Comparison of ENCODE assay signal across 2 cellular contexts in genomic region chr13:28717170-28717569, GRCh38.
TF ChIP-seq lines count a peak whose summit lies in the region.

No MANE protein-coding gene starts in this region.

TF ChIP-seq in liver, 16 proteins besides CTCF, POLR2A, EP300 and RAD21:
- TF ChIP-seq, protein P1, sequence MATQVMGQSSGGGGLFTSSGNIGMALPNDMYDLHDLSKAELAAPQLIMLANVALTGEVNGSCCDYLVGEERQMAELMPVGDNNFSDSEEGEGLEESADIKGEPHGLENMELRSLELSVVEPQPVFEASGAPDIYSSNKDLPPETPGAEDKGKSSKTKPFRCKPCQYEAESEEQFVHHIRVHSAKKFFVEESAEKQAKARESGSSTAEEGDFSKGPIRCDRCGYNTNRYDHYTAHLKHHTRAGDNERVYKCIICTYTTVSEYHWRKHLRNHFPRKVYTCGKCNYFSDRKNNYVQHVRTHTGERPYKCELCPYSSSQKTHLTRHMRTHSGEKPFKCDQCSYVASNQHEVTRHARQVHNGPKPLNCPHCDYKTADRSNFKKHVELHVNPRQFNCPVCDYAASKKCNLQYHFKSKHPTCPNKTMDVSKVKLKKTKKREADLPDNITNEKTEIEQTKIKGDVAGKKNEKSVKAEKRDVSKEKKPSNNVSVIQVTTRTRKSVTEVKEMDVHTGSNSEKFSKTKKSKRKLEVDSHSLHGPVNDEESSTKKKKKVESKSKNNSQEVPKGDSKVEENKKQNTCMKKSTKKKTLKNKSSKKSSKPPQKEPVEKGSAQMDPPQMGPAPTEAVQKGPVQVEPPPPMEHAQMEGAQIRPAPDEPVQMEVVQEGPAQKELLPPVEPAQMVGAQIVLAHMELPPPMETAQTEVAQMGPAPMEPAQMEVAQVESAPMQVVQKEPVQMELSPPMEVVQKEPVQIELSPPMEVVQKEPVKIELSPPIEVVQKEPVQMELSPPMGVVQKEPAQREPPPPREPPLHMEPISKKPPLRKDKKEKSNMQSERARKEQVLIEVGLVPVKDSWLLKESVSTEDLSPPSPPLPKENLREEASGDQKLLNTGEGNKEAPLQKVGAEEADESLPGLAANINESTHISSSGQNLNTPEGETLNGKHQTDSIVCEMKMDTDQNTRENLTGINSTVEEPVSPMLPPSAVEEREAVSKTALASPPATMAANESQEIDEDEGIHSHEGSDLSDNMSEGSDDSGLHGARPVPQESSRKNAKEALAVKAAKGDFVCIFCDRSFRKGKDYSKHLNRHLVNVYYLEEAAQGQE (IDR thresholded peaks at IDR 0.05): no peak
- TF ChIP-seq, protein P2, sequence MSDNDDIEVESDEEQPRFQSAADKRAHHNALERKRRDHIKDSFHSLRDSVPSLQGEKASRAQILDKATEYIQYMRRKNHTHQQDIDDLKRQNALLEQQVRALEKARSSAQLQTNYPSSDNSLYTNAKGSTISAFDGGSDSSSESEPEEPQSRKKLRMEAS (IDR thresholded peaks at IDR 0.05): no peak
- TF ChIP-seq EGR1 (IDR thresholded peaks at IDR 0.05; ENCODE audit: low read depth in 2 of 2) (no peak), JUND (IDR thresholded peaks at IDR 0.05) (no peak), HNF4G (IDR thresholded peaks at IDR 0.05) (no peak), FOXA1 (IDR thresholded peaks at IDR 0.05) (no peak), RXRA (IDR thresholded peaks at IDR 0.05) (no peak), SP1 (IDR thresholded peaks at IDR 0.05) (no peak), HNF4A (conservative IDR thresholded peaks at IDR 0.05) (no peak), NR2F2 (IDR thresholded peaks at IDR 0.05) (no peak), YY1 (IDR thresholded peaks at IDR 0.05) (no peak), GABPA (IDR thresholded peaks at IDR 0.05 in 1 of 2, conservative IDR thresholded peaks at IDR 0.05 in 1 of 2) (no peak), FOXA2 (IDR thresholded peaks at IDR 0.05) (no peak)
- TF ChIP-seq, protein P3, sequence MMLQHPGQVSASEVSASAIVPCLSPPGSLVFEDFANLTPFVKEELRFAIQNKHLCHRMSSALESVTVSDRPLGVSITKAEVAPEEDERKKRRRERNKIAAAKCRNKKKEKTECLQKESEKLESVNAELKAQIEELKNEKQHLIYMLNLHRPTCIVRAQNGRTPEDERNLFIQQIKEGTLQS (IDR thresholded peaks at IDR 0.05): no peak
- TF ChIP-seq, protein P4, sequence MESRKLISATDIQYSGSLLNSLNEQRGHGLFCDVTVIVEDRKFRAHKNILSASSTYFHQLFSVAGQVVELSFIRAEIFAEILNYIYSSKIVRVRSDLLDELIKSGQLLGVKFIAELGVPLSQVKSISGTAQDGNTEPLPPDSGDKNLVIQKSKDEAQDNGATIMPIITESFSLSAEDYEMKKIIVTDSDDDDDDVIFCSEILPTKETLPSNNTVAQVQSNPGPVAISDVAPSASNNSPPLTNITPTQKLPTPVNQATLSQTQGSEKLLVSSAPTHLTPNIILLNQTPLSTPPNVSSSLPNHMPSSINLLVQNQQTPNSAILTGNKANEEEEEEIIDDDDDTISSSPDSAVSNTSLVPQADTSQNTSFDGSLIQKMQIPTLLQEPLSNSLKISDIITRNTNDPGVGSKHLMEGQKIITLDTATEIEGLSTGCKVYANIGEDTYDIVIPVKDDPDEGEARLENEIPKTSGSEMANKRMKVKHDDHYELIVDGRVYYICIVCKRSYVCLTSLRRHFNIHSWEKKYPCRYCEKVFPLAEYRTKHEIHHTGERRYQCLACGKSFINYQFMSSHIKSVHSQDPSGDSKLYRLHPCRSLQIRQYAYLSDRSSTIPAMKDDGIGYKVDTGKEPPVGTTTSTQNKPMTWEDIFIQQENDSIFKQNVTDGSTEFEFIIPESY (IDR thresholded peaks at IDR 0.05): no peak

TF ChIP-seq in HepG2, 621 proteins besides CTCF, POLR2A, EP300 and RAD21:
- TF ChIP-seq ZNF761 (CRISPR knock-in tag; conservative IDR thresholded peaks at IDR 0.05): no peak
- no peak for TF ChIP-seq SP1 (IDR thresholded peaks at IDR 0.05)
- no peak for TF ChIP-seq SP1 (CRISPR knock-in tag; IDR thresholded peaks at IDR 0.05)
- no peak for TF ChIP-seq ZNF329 (CRISPR knock-in tag; IDR thresholded peaks at IDR 0.05; ENCODE audit: low read depth)
- no peak for TF ChIP-seq ZNF3 (CRISPR knock-in tag; IDR thresholded peaks at IDR 0.05)
- TF ChIP-seq, protein P5, sequence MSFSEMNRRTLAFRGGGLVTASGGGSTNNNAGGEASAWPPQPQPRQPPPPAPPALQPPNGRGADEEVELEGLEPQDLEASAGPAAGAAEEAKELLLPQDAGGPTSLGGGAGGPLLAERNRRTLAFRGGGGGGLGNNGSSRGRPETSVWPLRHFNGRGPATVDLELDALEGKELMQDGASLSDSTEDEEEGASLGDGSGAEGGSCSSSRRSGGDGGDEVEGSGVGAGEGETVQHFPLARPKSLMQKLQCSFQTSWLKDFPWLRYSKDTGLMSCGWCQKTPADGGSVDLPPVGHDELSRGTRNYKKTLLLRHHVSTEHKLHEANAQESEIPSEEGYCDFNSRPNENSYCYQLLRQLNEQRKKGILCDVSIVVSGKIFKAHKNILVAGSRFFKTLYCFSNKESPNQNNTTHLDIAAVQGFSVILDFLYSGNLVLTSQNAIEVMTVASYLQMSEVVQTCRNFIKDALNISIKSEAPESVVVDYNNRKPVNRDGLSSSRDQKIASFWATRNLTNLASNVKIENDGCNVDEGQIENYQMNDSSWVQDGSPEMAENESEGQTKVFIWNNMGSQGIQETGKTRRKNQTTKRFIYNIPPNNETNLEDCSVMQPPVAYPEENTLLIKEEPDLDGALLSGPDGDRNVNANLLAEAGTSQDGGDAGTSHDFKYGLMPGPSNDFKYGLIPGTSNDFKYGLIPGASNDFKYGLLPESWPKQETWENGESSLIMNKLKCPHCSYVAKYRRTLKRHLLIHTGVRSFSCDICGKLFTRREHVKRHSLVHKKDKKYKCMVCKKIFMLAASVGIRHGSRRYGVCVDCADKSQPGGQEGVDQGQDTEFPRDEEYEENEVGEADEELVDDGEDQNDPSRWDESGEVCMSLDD (CRISPR knock-in tag; IDR thresholded peaks at IDR 0.05; ENCODE audit: borderline replicate concordance): no peak
- TF ChIP-seq CBFB (CRISPR knock-in tag; IDR thresholded peaks at IDR 0.05): no peak
- no peak for TF ChIP-seq ZNF30 (CRISPR knock-in tag; IDR thresholded peaks at IDR 0.05)
- no peak for TF ChIP-seq TRIM22 (IDR thresholded peaks at IDR 0.05)
- TF ChIP-seq ZNF790 (CRISPR knock-in tag; IDR thresholded peaks at IDR 0.05; ENCODE audit: borderline replicate concordance): no peak
- TF ChIP-seq ZNF777 (CRISPR knock-in tag; IDR thresholded peaks at IDR 0.05): no peak
- no peak for TF ChIP-seq ZNF451 (CRISPR knock-in tag; IDR thresholded peaks at IDR 0.05)
- no peak for TF ChIP-seq ZNF33A (CRISPR knock-in tag; IDR thresholded peaks at IDR 0.05; ENCODE audit: borderline replicate concordance)
- no peak for TF ChIP-seq CREBL2 (CRISPR knock-in tag; IDR thresholded peaks at IDR 0.05; ENCODE audit: borderline replicate concordance)
